Comparison of ENCODE assay signal across 1 cellular context in genomic region chr13:48116808-48117207, GRCh38.
TF ChIP-seq lines count a peak whose summit lies in the region.

No MANE protein-coding gene starts in this region.

TF ChIP-seq in HepG2, 621 proteins besides CTCF, POLR2A, EP300 and RAD21 (continued from another document and continues in another):
- TF ChIP-seq PAXIP1 (CRISPR knock-in tag; conservative IDR thresholded peaks at IDR 0.05) = peak; percentile 34; the same call in 1 of the 2 replicates
- TF ChIP-seq NR2F6 (IDR thresholded peaks at IDR 0.05) = no peak
- peak; percentile 39; the same call in 1 of the 2 replicates for TF ChIP-seq NR2F6 (CRISPR knock-in tag; IDR thresholded peaks at IDR 0.05)
- TF ChIP-seq, protein P1, sequence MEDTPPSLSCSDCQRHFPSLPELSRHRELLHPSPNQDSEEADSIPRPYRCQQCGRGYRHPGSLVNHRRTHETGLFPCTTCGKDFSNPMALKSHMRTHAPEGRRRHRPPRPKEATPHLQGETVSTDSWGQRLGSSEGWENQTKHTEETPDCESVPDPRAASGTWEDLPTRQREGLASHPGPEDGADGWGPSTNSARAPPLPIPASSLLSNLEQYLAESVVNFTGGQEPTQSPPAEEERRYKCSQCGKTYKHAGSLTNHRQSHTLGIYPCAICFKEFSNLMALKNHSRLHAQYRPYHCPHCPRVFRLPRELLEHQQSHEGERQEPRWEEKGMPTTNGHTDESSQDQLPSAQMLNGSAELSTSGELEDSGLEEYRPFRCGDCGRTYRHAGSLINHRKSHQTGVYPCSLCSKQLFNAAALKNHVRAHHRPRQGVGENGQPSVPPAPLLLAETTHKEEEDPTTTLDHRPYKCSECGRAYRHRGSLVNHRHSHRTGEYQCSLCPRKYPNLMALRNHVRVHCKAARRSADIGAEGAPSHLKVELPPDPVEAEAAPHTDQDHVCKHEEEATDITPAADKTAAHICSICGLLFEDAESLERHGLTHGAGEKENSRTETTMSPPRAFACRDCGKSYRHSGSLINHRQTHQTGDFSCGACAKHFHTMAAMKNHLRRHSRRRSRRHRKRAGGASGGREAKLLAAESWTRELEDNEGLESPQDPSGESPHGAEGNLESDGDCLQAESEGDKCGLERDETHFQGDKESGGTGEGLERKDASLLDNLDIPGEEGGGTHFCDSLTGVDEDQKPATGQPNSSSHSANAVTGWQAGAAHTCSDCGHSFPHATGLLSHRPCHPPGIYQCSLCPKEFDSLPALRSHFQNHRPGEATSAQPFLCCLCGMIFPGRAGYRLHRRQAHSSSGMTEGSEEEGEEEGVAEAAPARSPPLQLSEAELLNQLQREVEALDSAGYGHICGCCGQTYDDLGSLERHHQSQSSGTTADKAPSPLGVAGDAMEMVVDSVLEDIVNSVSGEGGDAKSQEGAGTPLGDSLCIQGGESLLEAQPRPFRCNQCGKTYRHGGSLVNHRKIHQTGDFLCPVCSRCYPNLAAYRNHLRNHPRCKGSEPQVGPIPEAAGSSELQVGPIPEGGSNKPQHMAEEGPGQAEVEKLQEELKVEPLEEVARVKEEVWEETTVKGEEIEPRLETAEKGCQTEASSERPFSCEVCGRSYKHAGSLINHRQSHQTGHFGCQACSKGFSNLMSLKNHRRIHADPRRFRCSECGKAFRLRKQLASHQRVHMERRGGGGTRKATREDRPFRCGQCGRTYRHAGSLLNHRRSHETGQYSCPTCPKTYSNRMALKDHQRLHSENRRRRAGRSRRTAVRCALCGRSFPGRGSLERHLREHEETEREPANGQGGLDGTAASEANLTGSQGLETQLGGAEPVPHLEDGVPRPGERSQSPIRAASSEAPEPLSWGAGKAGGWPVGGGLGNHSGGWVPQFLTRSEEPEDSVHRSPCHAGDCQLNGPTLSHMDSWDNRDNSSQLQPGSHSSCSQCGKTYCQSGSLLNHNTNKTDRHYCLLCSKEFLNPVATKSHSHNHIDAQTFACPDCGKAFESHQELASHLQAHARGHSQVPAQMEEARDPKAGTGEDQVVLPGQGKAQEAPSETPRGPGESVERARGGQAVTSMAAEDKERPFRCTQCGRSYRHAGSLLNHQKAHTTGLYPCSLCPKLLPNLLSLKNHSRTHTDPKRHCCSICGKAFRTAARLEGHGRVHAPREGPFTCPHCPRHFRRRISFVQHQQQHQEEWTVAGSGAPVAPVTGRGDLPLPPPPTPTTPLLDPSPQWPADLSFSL (CRISPR knock-in tag; IDR thresholded peaks at IDR 0.05) = no peak
- TF ChIP-seq TOPORS (CRISPR knock-in tag; IDR thresholded peaks at IDR 0.05) = no peak
- no peak for TF ChIP-seq ZBTB1 (CRISPR knock-in tag; IDR thresholded peaks at IDR 0.05; ENCODE audit: borderline replicate concordance)
- TF ChIP-seq SIN3B (IDR thresholded peaks at IDR 0.05; ENCODE audit: low read length) = no peak
- TF ChIP-seq SP4 (CRISPR knock-in tag; IDR thresholded peaks at IDR 0.05) = no peak
- TF ChIP-seq, protein P2, sequence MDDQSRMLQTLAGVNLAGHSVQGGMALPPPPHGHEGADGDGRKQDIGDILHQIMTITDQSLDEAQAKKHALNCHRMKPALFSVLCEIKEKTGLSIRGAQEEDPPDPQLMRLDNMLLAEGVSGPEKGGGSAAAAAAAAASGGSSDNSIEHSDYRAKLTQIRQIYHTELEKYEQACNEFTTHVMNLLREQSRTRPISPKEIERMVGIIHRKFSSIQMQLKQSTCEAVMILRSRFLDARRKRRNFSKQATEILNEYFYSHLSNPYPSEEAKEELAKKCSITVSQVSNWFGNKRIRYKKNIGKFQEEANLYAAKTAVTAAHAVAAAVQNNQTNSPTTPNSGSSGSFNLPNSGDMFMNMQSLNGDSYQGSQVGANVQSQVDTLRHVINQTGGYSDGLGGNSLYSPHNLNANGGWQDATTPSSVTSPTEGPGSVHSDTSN (CRISPR knock-in tag; IDR thresholded peaks at IDR 0.05; ENCODE audit: borderline replicate concordance) = no peak
- TF ChIP-seq, protein P3, sequence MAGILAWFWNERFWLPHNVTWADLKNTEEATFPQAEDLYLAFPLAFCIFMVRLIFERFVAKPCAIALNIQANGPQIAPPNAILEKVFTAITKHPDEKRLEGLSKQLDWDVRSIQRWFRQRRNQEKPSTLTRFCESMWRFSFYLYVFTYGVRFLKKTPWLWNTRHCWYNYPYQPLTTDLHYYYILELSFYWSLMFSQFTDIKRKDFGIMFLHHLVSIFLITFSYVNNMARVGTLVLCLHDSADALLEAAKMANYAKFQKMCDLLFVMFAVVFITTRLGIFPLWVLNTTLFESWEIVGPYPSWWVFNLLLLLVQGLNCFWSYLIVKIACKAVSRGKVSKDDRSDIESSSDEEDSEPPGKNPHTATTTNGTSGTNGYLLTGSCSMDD (CRISPR knock-in tag; IDR thresholded peaks at IDR 0.05) = no peak
- TF ChIP-seq LBX2 (CRISPR knock-in tag; IDR thresholded peaks at IDR 0.05; ENCODE audit: borderline replicate concordance) = no peak
- TF ChIP-seq NBN (conservative IDR thresholded peaks at IDR 0.05) = no peak
- no peak for TF ChIP-seq CEBPZ (IDR thresholded peaks at IDR 0.05; ENCODE audit: low read length)
- peak; percentile 43 for TF ChIP-seq ARID5B (CRISPR knock-in tag; IDR thresholded peaks at IDR 0.05)
- no peak for TF ChIP-seq ZNF670 (CRISPR knock-in tag; IDR thresholded peaks at IDR 0.05; ENCODE audit: borderline replicate concordance)
- peak; percentile 63 for TF ChIP-seq HNF4A (CRISPR knock-in tag; IDR thresholded peaks at IDR 0.05)
- peak; percentile 25; the same call in 1 of the 2 replicates for TF ChIP-seq SIX1 (CRISPR knock-in tag; IDR thresholded peaks at IDR 0.05; ENCODE audit: borderline replicate concordance)
- no peak for TF ChIP-seq SIX4 (CRISPR knock-in tag; IDR thresholded peaks at IDR 0.05)
- no peak for TF ChIP-seq ZNF264 (CRISPR knock-in tag; IDR thresholded peaks at IDR 0.05)
- TF ChIP-seq HOXA3 (CRISPR knock-in tag; IDR thresholded peaks at IDR 0.05) = no peak
- no peak for TF ChIP-seq ZNF652 (CRISPR knock-in tag; IDR thresholded peaks at IDR 0.05; ENCODE audit: borderline replicate concordance, low read depth)
- TF ChIP-seq SOX13 (IDR thresholded peaks at IDR 0.05) = no peak
- peak in 1 of 2 experiments; percentile 57; a peak in 1 of 4 replicates for TF ChIP-seq SOX13 (CRISPR knock-in tag; conservative IDR thresholded peaks at IDR 0.05 in 1 of 2, IDR thresholded peaks at IDR 0.05 in 1 of 2)
- TF ChIP-seq, protein P4, sequence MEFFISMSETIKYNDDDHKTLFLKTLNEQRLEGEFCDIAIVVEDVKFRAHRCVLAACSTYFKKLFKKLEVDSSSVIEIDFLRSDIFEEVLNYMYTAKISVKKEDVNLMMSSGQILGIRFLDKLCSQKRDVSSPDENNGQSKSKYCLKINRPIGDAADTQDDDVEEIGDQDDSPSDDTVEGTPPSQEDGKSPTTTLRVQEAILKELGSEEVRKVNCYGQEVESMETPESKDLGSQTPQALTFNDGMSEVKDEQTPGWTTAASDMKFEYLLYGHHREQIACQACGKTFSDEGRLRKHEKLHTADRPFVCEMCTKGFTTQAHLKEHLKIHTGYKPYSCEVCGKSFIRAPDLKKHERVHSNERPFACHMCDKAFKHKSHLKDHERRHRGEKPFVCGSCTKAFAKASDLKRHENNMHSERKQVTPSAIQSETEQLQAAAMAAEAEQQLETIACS (CRISPR knock-in tag; IDR thresholded peaks at IDR 0.05) = no peak
- no peak for TF ChIP-seq ZSCAN29 (CRISPR knock-in tag; conservative IDR thresholded peaks at IDR 0.05)
- TF ChIP-seq RARA (CRISPR knock-in tag; IDR thresholded peaks at IDR 0.05) = peak; percentile 64
- TF ChIP-seq ZNF710 (CRISPR knock-in tag; IDR thresholded peaks at IDR 0.05; ENCODE audit: borderline replicate concordance) = no peak
- no peak for TF ChIP-seq ZNF484 (CRISPR knock-in tag; IDR thresholded peaks at IDR 0.05; ENCODE audit: borderline replicate concordance, low read depth)
- TF ChIP-seq ZNF724P (CRISPR knock-in tag; IDR thresholded peaks at IDR 0.05; ENCODE audit: borderline replicate concordance) = no peak
- TF ChIP-seq ZNF138 (CRISPR knock-in tag; IDR thresholded peaks at IDR 0.05; ENCODE audit: low read depth) = no peak
- no peak for TF ChIP-seq LCORL (IDR thresholded peaks at IDR 0.05)
- TF ChIP-seq LCORL (CRISPR knock-in tag; IDR thresholded peaks at IDR 0.05) = no peak
